ENCODE assay signal across 8 cellular contexts in the genomic region with DNA sequence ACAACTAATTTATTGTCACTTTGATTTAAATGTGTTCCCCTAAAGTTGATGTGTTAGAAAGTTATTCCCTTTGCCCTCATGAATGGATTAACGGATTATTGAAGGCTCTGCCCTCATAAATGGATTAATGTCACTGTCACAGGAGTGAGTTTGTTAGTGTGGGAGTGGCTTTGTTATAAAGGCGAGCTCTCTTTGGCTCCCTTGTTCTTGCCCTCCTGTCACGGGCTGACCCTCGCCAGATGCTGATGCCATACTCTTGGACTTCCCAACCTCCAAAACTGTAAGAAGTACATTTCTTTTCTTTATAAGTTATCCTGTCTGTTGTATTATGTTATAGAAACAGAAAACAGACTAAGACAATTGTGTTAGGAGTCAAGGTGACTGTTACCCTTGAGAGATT.
"Had no signal": no experiment of that assay in that cellular context is flagged by ENCODE, and none has a peak within 500 bp of the region (broad histone marks: within the 10 kb centered on the region; RNA-seq: fewer than 3 reads in every experiment).

No MANE protein-coding gene starts in this region.

- H3K9me3 ChIP-seq: HAP-1 had no signal

- H3K27ac ChIP-seq: GM23248, HL-60 had no signal

- H3K4me3 ChIP-seq: GM23248, HAP-1 had no signal

- H3K36me3 ChIP-seq: HAP-1 had no signal

- FAIRE-seq: HepG2 had no signal

- ATAC-seq: HCT116, HepG2 had no signal

- DNase-seq: GM23248, GOT3, H7, HFFc6 had no signal
